In the genomic region with DNA sequence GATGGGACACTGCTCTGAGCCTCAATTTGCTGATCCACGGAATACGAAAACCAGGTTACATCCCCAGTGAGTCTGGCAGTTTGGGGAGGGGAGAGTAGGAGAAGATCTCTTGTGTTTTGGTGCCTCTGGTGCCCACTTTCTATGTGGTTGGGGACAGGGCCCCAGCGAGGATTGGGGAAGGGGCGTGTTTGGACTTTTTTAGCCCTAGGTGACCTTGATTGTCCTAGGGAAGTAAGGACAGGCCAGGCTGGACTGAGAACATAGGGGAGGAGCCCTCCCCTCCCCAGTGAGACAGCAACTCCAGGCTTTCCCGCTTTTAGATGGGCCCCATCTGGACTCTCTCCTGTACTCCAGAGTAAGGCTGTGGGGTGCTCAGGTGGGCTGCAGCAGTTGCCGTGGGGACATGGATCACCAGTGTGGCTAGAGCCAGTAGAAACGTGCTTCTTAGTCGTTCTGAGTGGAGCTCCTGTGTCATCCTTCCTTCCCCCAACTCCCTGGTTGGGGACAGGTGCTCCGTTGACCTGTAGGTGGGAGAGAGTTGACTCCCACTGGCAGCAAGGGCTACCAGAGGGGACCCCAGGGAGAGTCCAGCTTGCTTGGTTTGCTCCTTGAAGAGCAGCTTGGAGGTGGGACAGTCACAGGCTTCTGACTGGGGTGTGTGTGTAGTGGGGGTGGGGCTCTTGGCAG, we compare ENCODE assay signal across 9 cellular contexts. TPM values are rescaled to one million over a fixed set of nuclear protein-coding genes. Genes with fewer than 3 reads are reported as not detected.
DNase-seq lines count a peak whose midpoint lies in the region; ATAC-seq, FAIRE-seq and TF ChIP-seq lines count a peak whose summit lies in the region.
"Had no signal": no experiment of that assay in that cellular context is flagged by ENCODE, and none has a peak within 500 bp of the region (broad histone marks: within the 10 kb centered on the region; RNA-seq: fewer than 3 reads in every experiment).

No MANE protein-coding gene starts in this region.

- peaks cover 53% of the 10 kb centered on the region for H3K36me3 Mint-ChIP-seq in CD8-positive, alpha-beta T cell

- peak overlapping the region; percentile 99 for H3K27ac Mint-ChIP-seq in CD8-positive, alpha-beta T cell

- ATAC-seq in CD8-positive, alpha-beta T cell = no peak
- ATAC-seq in pancreas (no peak), GM21529 (IDR thresholded peaks at IDR 0.05; ENCODE audit: unreplicated experiment) (no peak)

- no peaks in the 10 kb centered on the region for H3K27me3 Mint-ChIP-seq in CD8-positive, alpha-beta T cell (ENCODE audit: low read depth)

- peak overlapping the region; percentile 56 for H3K4me3 ChIP-seq in CD8-positive, alpha-beta T cell (ENCODE audit: low read depth, low read length)
- H3K4me3 ChIP-seq in Peyer's patch (peak overlapping the region in 2 of 4 donors; percentile 17 to 31), endothelial cell of umbilical vein (replicated peaks in 1 of 3; ENCODE audit: insufficient read depth in 1 of 3, low read depth in 1 of 3, low read length in 3 of 3) (no peak overlapping the region), pancreas (peak overlapping the region in 1 of 4 donors; percentile 11)
- H3K4me3 ChIP-seq: SJSA1 had no signal

- H3K27ac ChIP-seq in CD8-positive, alpha-beta T cell (ENCODE audit: low read depth, low read length) = peak overlapping the region; percentile 66
- peak overlapping the region; percentile 70 to 98 (median 78) for H3K27ac ChIP-seq in Peyer's patch
- peak overlapping the region; percentile 5 for H3K27ac ChIP-seq in endothelial cell of umbilical vein (ENCODE audit: insufficient read depth, low read depth, low read length)
- peak overlapping the region; percentile 13 to 68 (median 44) for H3K27ac ChIP-seq in pancreas
- H3K27ac ChIP-seq: SJSA1 had no signal

- BruUV-seq in endothelial cell of umbilical vein (replicated peaks; lab: Mats Ljungman, UMichigan) = no TSS peak

- peaks cover 87% of the 10 kb centered on the region for H3K4me1 Mint-ChIP-seq in CD8-positive, alpha-beta T cell (ENCODE audit: low read depth)

- TF ChIP-seq POLR2A in Peyer's patch (IDR thresholded peaks at IDR 0.05) (peak in 1 of 2 donors; percentile 17), endothelial cell of umbilical vein (IDR thresholded peaks at IDR 0.05; ENCODE audit: low read depth, low read length) (no peak)

- WGBS in pancreas, 2 donors = 52% methylated on average over 9 of the region's 9 CpGs

- H3K9me1 ChIP-seq in endothelial cell of umbilical vein (replicated peaks; ENCODE audit: control insufficient read depth, extremely low read depth, insufficient read depth, low read length) = no peaks in the 10 kb centered on the region

- peaks cover 12% of the 10 kb centered on the region for H3K36me3 ChIP-seq in CD8-positive, alpha-beta T cell (ENCODE audit: insufficient read depth, low read length)
- H3K36me3 ChIP-seq in Peyer's patch (peaks cover 0 to 27% (median 0%) of the 10 kb centered on the region in 3 donors), endothelial cell of umbilical vein (ENCODE audit: control insufficient read depth in 2 of 2, extremely low read depth in 1 of 2, insufficient read depth in 2 of 2, low read length in 2 of 2) (peaks cover under 1 to 35% of the 10 kb centered on the region in 2 experiments), pancreas (no peaks in the 10 kb centered on the region)

- DNase-seq in CD8-positive, alpha-beta T cell = no peak
- no peak for DNase-seq in Peyer's patch
- DNase-seq in endothelial cell of umbilical vein (ENCODE audit: low read depth, low spot score) = no peak
- DNase-seq in pancreas = no peak
- DNase-seq in NAMALWA (ENCODE audit: low spot score) = no peak
- no peak for DNase-seq in kidney glomerular epithelial cell (lab: John Stamatoyannopoulos, UW)
- DNase-seq in activated gamma-delta T cell treated with Interleukin-2 at 50 U/mL for 16 hours = no peak

- peak overlapping the region; percentile 6 for H3K9ac ChIP-seq in endothelial cell of umbilical vein (replicated peaks; ENCODE audit: extremely low read depth, insufficient read depth, low read length)

- CTCF ChIA-PET in CD8-positive, alpha-beta T cell (lab: Charles Lee) = interaction anchor here (0.9 to 6.1 kb wide), 6 partner anchors 10 to 141 kb away, joined by 3 to 43 read pairs (median 10); partner anchors contain the start of gene RAB4B
- CTCF ChIA-PET in endothelial cell of umbilical vein (lab: Charles Lee) = interaction anchor here (0.9 to 1.9 kb wide), 3 partner anchors 25 to 140 kb away, joined by 3 to 7 read pairs (median 4); partner anchors contain the start of gene RAB4B

- H3K79me2 ChIP-seq in endothelial cell of umbilical vein (ENCODE audit: control insufficient read depth, insufficient read depth, low read length) = peaks cover 83% of the 10 kb centered on the region

- peak overlapping the region; percentile 81 for H3K4me2 ChIP-seq in endothelial cell of umbilical vein (ENCODE audit: insufficient read depth, low read length)

- H4K20me1 ChIP-seq in endothelial cell of umbilical vein (replicated peaks; ENCODE audit: control insufficient read depth, extremely low read depth, insufficient read depth, low read length) = no peaks in the 10 kb centered on the region

- H3K4me1 ChIP-seq in CD8-positive, alpha-beta T cell (ENCODE audit: insufficient read depth, low read length) = peaks cover 84% of the 10 kb centered on the region
- H3K4me1 ChIP-seq in Peyer's patch (peaks cover 31 to 79% (median 67%) of the 10 kb centered on the region in 4 donors), endothelial cell of umbilical vein (ENCODE audit: control insufficient read depth, extremely low read depth, insufficient read depth, low read length) (peaks cover 74% of the 10 kb centered on the region), pancreas (peaks cover 41 to 62% (median 49%) of the 10 kb centered on the region in 3 donors)

- no peaks in the 10 kb centered on the region for H3K27me3 ChIP-seq in CD8-positive, alpha-beta T cell (ENCODE audit: insufficient read depth, low read length)
- H3K27me3 ChIP-seq in Peyer's patch (no peaks in the 10 kb centered on the region), endothelial cell of umbilical vein (ENCODE audit: control insufficient read depth in 2 of 2, insufficient read depth in 2 of 2, low read length in 2 of 2) (no peaks in the 10 kb centered on the region), pancreas (no peaks in the 10 kb centered on the region)
- H3K27me3 ChIP-seq: SJSA1 had no signal

- dilution Hi-C loops in endothelial cell of umbilical vein (cut with MboI; ENCODE audit: extremely low pct_ligation_motif_present, low sequenced_read_pairs) = no loop called here

- no peak overlapping the region for H2AFZ ChIP-seq in endothelial cell of umbilical vein (ENCODE audit: low read depth, low read length)

- no peak for FAIRE-seq in endothelial cell of umbilical vein (lab: Jason Lieb, UNC)
- FAIRE-seq in pancreas (lab: Jason Lieb, UNC) = no peak

- TF ChIP-seq CTCF in CD8-positive, alpha-beta T cell (IDR thresholded peaks at IDR 0.05) = no peak
- TF ChIP-seq CTCF in Peyer's patch (IDR thresholded peaks at IDR 0.05) (no peak), endothelial cell of umbilical vein (IDR thresholded peaks at IDR 0.05; ENCODE audit: extremely low read depth in 1 of 2, insufficient read depth in 1 of 2, low read depth in 1 of 2, low read length in 2 of 2) (no peak), pancreas (IDR thresholded peaks at IDR 0.05) (no peak)

- H3K9me3 Mint-ChIP-seq in CD8-positive, alpha-beta T cell = no peaks in the 10 kb centered on the region

- intact Hi-C loops in CD8-positive, alpha-beta T cell (cut with DNase I, micrococcal nuclease) = loop anchor here in 1 of 2 experiments (1.0 to 2.0 kb wide), 2 partner anchors 53 to 455 kb away; partner anchors contain the start of genes ACTMAP, C19orf47 and PLD3
- intact Hi-C loops in endothelial cell of umbilical vein (cut with micrococcal nuclease) = loop anchor here (10.0 kb wide), 1 partner anchor 359 kb away; the partner anchor contains the start of gene SERTAD3
- intact Hi-C loops in pancreas (cut with DNase I) = no loop called here

- POLR2A ChIA-PET in CD8-positive, alpha-beta T cell (lab: Charles Lee) = interaction anchor here (1.3 to 6.3 kb wide), 4 partner anchors 8 to 140 kb away, joined by 3 to 61 read pairs (median 7); partner anchors contain the start of gene RAB4B
- POLR2A ChIA-PET in endothelial cell of umbilical vein (lab: Charles Lee) = no interaction called here

- H3K4me3 Mint-ChIP-seq in CD8-positive, alpha-beta T cell = peak overlapping the region; percentile 92

- no peaks in the 10 kb centered on the region for H3K9me3 ChIP-seq in CD8-positive, alpha-beta T cell (ENCODE audit: low read length)
- H3K9me3 ChIP-seq in Peyer's patch = no peaks in the 10 kb centered on the region
- H3K9me3 ChIP-seq in endothelial cell of umbilical vein (replicated peaks; ENCODE audit: control insufficient read depth, insufficient read depth, low read length) = no peaks in the 10 kb centered on the region
- H3K9me3 ChIP-seq in pancreas = no peaks in the 10 kb centered on the region
- H3K9me3 ChIP-seq: SJSA1 had no signal

RNA-seq across cellular contexts. Expression of gene EGLN2, which starts 4.3 kb away (rescaled TPM):
- total RNA-seq in CD8-positive, alpha-beta T cell = 100 to 1,000 TPM; 137 to 138 TPM
- total RNA-seq in Peyer's patch (10 to 100 TPM; 75.8 to 96.6 (median 88.1) TPM), endothelial cell of umbilical vein (147 and 152 TPM in 2 replicates), pancreas (10 to 100 TPM; 22.3 to 45.6 (median 27.4) TPM)
- polyA plus RNA-seq in endothelial cell of umbilical vein (118 and 124 TPM in 2 replicates), pancreas (10 to 100 TPM; 57.6 to 82.1 TPM)
- 80.4 and 91.9 TPM in 2 replicates for polyA plus RNA-seq in endothelial cell of umbilical vein (2011; cell fraction: cytosol; rRNA removed)
- 123 and 143 TPM in 2 replicates for polyA plus RNA-seq in endothelial cell of umbilical vein (2011; cell fraction: nucleus; rRNA removed)
- polyA plus RNA-seq in endothelial cell of umbilical vein (2012) = 86.6 and 112 TPM in 2 replicates
- polyA minus RNA-seq in endothelial cell of umbilical vein = 78.4 and 83.3 TPM in 2 replicates
- polyA minus RNA-seq in endothelial cell of umbilical vein (2011; cell fraction: cytosol; rRNA and poly(A)+ RNA removed) = 43.2 TPM
- polyA minus RNA-seq in endothelial cell of umbilical vein (2011; cell fraction: nucleus; rRNA and poly(A)+ RNA removed) = 57.4 and 84.2 TPM in 2 replicates

RNA-seq across cellular contexts. Expression of gene RAB4B, which starts 25.3 kb away (rescaled TPM):
- 10 to 100 TPM; 19.9 to 21.3 TPM for total RNA-seq in CD8-positive, alpha-beta T cell
- total RNA-seq in Peyer's patch (10 to 100 TPM; 14.9 to 71.2 (median 51.3) TPM), endothelial cell of umbilical vein (31.4 and 33.6 TPM in 2 replicates), pancreas (10 to 100 TPM in 2 of 6 donors, 1 to 10 TPM in 4; 5.0 to 18.9 (median 9.1) TPM)
- polyA plus RNA-seq in endothelial cell of umbilical vein (61.0 and 65.8 TPM in 2 replicates), pancreas (10 to 100 TPM; 34.3 to 45.8 TPM)
- 29.4 and 45.5 TPM in 2 replicates for polyA plus RNA-seq in endothelial cell of umbilical vein (2011; cell fraction: cytosol; rRNA removed)
- 49.5 and 51.2 TPM in 2 replicates for polyA plus RNA-seq in endothelial cell of umbilical vein (2011; cell fraction: nucleus; rRNA removed)
- 17.4 and 40.2 TPM in 2 replicates for polyA plus RNA-seq in endothelial cell of umbilical vein (2012)
- polyA minus RNA-seq in endothelial cell of umbilical vein = 17.0 and 27.0 TPM in 2 replicates
- polyA minus RNA-seq in endothelial cell of umbilical vein (2011; cell fraction: cytosol; rRNA and poly(A)+ RNA removed) = 1.5 TPM
- polyA minus RNA-seq in endothelial cell of umbilical vein (2011; cell fraction: nucleus; rRNA and poly(A)+ RNA removed) = 6.0 and 9.6 TPM in 2 replicates

RNA-seq across cellular contexts. Expression of gene MIA, which starts 28.0 kb away (rescaled TPM):
- not detected for total RNA-seq in CD8-positive, alpha-beta T cell
- 1 to 10 TPM in 1 of 4 donors, not detected in 3; 4.0 TPM for total RNA-seq in Peyer's patch
- total RNA-seq in endothelial cell of umbilical vein = not detected in 2 replicates
- 0.32 TPM in 1 of 2 replicates, not detected in the other for polyA plus RNA-seq in endothelial cell of umbilical vein
- not detected in 2 replicates for polyA plus RNA-seq in endothelial cell of umbilical vein (2011; cell fraction: cytosol; rRNA removed)
- 0.77 and 0.84 TPM in 2 replicates for polyA plus RNA-seq in endothelial cell of umbilical vein (2011; cell fraction: nucleus; rRNA removed)
- not detected in 2 replicates for polyA plus RNA-seq in endothelial cell of umbilical vein (2012)
- 2.5 TPM in 1 of 2 replicates, not detected in the other for polyA minus RNA-seq in endothelial cell of umbilical vein
- polyA minus RNA-seq in endothelial cell of umbilical vein (2011; cell fraction: cytosol; rRNA and poly(A)+ RNA removed) = not detected
- not detected in 2 replicates for polyA minus RNA-seq in endothelial cell of umbilical vein (2011; cell fraction: nucleus; rRNA and poly(A)+ RNA removed)
- total RNA-seq in pancreas = 1 to 10 TPM in 1 of 6 donors, under 1 TPM in 1, not detected in 4; 0.79 to 1.9 TPM
- polyA plus RNA-seq in pancreas = 1 to 10 TPM in 1 of 2 donors, under 1 TPM in 1; 0.94 to 2.2 TPM
- total RNA-seq: SJSA1 had no signal

RNA-seq across cellular contexts. Expression of gene CYP2A6, which starts 46.9 kb away (rescaled TPM):
- total RNA-seq in CD8-positive, alpha-beta T cell = not detected
- total RNA-seq in Peyer's patch (not detected), endothelial cell of umbilical vein (not detected in 2 replicates), pancreas (under 1 TPM in 1 of 6 donors, not detected in 5; 0.66 TPM)
- polyA plus RNA-seq in endothelial cell of umbilical vein (not detected in 2 replicates), pancreas (not detected)
- polyA plus RNA-seq in endothelial cell of umbilical vein (2011; cell fraction: cytosol; rRNA removed) = not detected in 2 replicates
- not detected in 2 replicates for polyA plus RNA-seq in endothelial cell of umbilical vein (2011; cell fraction: nucleus; rRNA removed)
- not detected in 2 replicates for polyA plus RNA-seq in endothelial cell of umbilical vein (2012)
- polyA minus RNA-seq in endothelial cell of umbilical vein = not detected in 2 replicates
- not detected for polyA minus RNA-seq in endothelial cell of umbilical vein (2011; cell fraction: cytosol; rRNA and poly(A)+ RNA removed)
- polyA minus RNA-seq in endothelial cell of umbilical vein (2011; cell fraction: nucleus; rRNA and poly(A)+ RNA removed) = not detected in 2 replicates
- total RNA-seq: SJSA1 had no signal

RNA-seq across cellular contexts. Expression of gene SNRPA, which starts 52.3 kb away (rescaled TPM):
- total RNA-seq in CD8-positive, alpha-beta T cell = 10 to 100 TPM; 68.3 to 88.2 TPM
- total RNA-seq in Peyer's patch (100 to 1,000 TPM in 1 of 4 donors, 10 to 100 TPM in 3; 44.5 to 104 (median 72.1) TPM), endothelial cell of umbilical vein (131 and 139 TPM in 2 replicates), pancreas (10 to 100 TPM; 18.9 to 33.0 (median 23.7) TPM)
- polyA plus RNA-seq in endothelial cell of umbilical vein (84.6 and 109 TPM in 2 replicates), pancreas (10 to 100 TPM; 28.0 to 32.0 TPM)
- 94.6 and 112 TPM in 2 replicates for polyA plus RNA-seq in endothelial cell of umbilical vein (2011; cell fraction: cytosol; rRNA removed)
- polyA plus RNA-seq in endothelial cell of umbilical vein (2011; cell fraction: nucleus; rRNA removed) = 126 and 180 TPM in 2 replicates
- polyA plus RNA-seq in endothelial cell of umbilical vein (2012) = 81.0 and 91.1 TPM in 2 replicates
- 192 and 213 TPM in 2 replicates for polyA minus RNA-seq in endothelial cell of umbilical vein
- 179 TPM for polyA minus RNA-seq in endothelial cell of umbilical vein (2011; cell fraction: cytosol; rRNA and poly(A)+ RNA removed)
- 73.6 and 91.5 TPM in 2 replicates for polyA minus RNA-seq in endothelial cell of umbilical vein (2011; cell fraction: nucleus; rRNA and poly(A)+ RNA removed)

Comparison
In these comparisons a context has a peak if more than half of its experiments do, and no peak if none do; other contexts are left out.
1. H3K27ac ChIP-seq: peak in every context shown above with its lines; median percentile 78 in Peyer's patch; 66 in CD8-positive, alpha-beta T cell; 44 in pancreas; 5 in endothelial cell of umbilical vein.